ENCODE assay signal across 2 cellular contexts in genomic region chr10:118471863-118472262, GRCh38.
TF ChIP-seq lines count a peak whose summit lies in the region.

No MANE protein-coding gene starts in this region.

TF ChIP-seq in IMR-90, 13 proteins besides CTCF, POLR2A, EP300 and RAD21 (continued from another document):
- TF ChIP-seq RCOR1 (IDR thresholded peaks at IDR 0.05; ENCODE audit: insufficient replicate concordance, low read length): no peak
- TF ChIP-seq FOS (IDR thresholded peaks at IDR 0.05; ENCODE audit: low read depth, low read length): no peak
- no peak for TF ChIP-seq MAFK (IDR thresholded peaks at IDR 0.05; ENCODE audit: low read depth, low read length)
- TF ChIP-seq BHLHE40 (IDR thresholded peaks at IDR 0.05; ENCODE audit: low read depth, low read length): no peak
- TF ChIP-seq USF2 (IDR thresholded peaks at IDR 0.05; ENCODE audit: low read depth, low read length): no peak
- TF ChIP-seq NFE2L2 (IDR thresholded peaks at IDR 0.05; ENCODE audit: low read depth, low read length): no peak
- TF ChIP-seq RFX5 (IDR thresholded peaks at IDR 0.05; ENCODE audit: low read depth, low read length): no peak
- no peak for TF ChIP-seq MAZ (IDR thresholded peaks at IDR 0.05; ENCODE audit: borderline replicate concordance, low read depth, low read length)
- TF ChIP-seq, protein P1, sequence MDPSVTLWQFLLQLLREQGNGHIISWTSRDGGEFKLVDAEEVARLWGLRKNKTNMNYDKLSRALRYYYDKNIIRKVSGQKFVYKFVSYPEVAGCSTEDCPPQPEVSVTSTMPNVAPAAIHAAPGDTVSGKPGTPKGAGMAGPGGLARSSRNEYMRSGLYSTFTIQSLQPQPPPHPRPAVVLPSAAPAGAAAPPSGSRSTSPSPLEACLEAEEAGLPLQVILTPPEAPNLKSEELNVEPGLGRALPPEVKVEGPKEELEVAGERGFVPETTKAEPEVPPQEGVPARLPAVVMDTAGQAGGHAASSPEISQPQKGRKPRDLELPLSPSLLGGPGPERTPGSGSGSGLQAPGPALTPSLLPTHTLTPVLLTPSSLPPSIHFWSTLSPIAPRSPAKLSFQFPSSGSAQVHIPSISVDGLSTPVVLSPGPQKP (IDR thresholded peaks at IDR 0.05; ENCODE audit: borderline replicate concordance, low read depth, low read length): no peak
- no peak for TF ChIP-seq MXI1 (IDR thresholded peaks at IDR 0.05; ENCODE audit: borderline replicate concordance, low read depth, low read length)
- TF ChIP-seq CHD1 (IDR thresholded peaks at IDR 0.05; ENCODE audit: low read depth, low read length): no peak

TF ChIP-seq in K562, 482 proteins besides CTCF, POLR2A, EP300 and RAD21 (continued from another document):
- TF ChIP-seq, protein P2, sequence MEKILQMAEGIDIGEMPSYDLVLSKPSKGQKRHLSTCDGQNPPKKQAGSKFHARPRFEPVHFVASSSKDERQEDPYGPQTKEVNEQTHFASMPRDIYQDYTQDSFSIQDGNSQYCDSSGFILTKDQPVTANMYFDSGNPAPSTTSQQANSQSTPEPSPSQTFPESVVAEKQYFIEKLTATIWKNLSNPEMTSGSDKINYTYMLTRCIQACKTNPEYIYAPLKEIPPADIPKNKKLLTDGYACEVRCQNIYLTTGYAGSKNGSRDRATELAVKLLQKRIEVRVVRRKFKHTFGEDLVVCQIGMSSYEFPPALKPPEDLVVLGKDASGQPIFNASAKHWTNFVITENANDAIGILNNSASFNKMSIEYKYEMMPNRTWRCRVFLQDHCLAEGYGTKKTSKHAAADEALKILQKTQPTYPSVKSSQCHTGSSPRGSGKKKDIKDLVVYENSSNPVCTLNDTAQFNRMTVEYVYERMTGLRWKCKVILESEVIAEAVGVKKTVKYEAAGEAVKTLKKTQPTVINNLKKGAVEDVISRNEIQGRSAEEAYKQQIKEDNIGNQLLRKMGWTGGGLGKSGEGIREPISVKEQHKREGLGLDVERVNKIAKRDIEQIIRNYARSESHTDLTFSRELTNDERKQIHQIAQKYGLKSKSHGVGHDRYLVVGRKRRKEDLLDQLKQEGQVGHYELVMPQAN (IDR thresholded peaks at IDR 0.05; ENCODE audit: borderline replicate concordance): no peak
- no peak for TF ChIP-seq ZNF133 (CRISPR knock-in tag; IDR thresholded peaks at IDR 0.05)
- TF ChIP-seq RFX1 (IDR thresholded peaks at IDR 0.05): peak; percentile 14; the same call in 1 of the 2 replicates
- TF ChIP-seq BRD4 (IDR thresholded peaks at IDR 0.05): no peak
